In genomic region chr11:74870485-74870884, GRCh38 we compare ENCODE assay signal across 8 cellular contexts.
A peak's percentile ranks its signal among the peaks of the same experiment; 100 is the strongest.
DNase-seq lines count a peak whose midpoint lies in the region; ATAC-seq and TF ChIP-seq lines count a peak whose summit lies in the region.

No MANE protein-coding gene starts in this region.

- no peak overlapping the region for H2BK120ac ChIP-seq in neuronal stem cell (ENCODE audit: low read depth, low read length)

- ATAC-seq in stimulated activated effector memory CD8-positive, alpha-beta T cell treated with anti-CD3 and anti-CD28 coated beads, Interleukin-12 subunit alpha, Interleukin-12 subunit beta, amount 100 ng/mL, for 72 hours: no peak

- H3K27ac ChIP-seq in neuronal stem cell (replicated peaks; ENCODE audit: low read length): no peak overlapping the region

- no peak overlapping the region for H3K18ac ChIP-seq in neuronal stem cell (ENCODE audit: low read length)

- peaks cover 0 to 2% (median 0%) of the 10 kb centered on the region in 3 experiments for H3K27me3 ChIP-seq in neuronal stem cell (ENCODE audit: control insufficient read depth in 3 of 3, insufficient read depth in 3 of 3, low read depth in 1 of 3, low read length in 3 of 3)

- no peak overlapping the region for H2BK5ac ChIP-seq in neuronal stem cell (ENCODE audit: low read length)

- POLR2A ChIA-PET in activated CD4-positive, alpha-beta T cell treated with anti-CD3 and anti-CD28 coated beads, Interleukin-2, amount 10 ng/mL, durations not matched to agents 7 days and 5 days (lab: Charles Lee): no interaction called here

- no peak overlapping the region for H3K4ac ChIP-seq in neuronal stem cell (ENCODE audit: low read length)

- H3K27ac Mint-ChIP-seq in activated CD4-positive, alpha-beta T cell treated with anti-CD3 and anti-CD28 coated beads, Interleukin-2, amount 10 ng/mL, durations not matched to agents 7 days and 5 days: no peak overlapping the region
- H3K27ac Mint-ChIP-seq in activated naive CD8-positive, alpha-beta T cell treated with anti-CD3 and anti-CD28 coated beads for 36 hours: no peak overlapping the region
- no peak overlapping the region for H3K27ac Mint-ChIP-seq in stimulated activated effector memory CD8-positive, alpha-beta T cell treated with anti-CD3 and anti-CD28 coated beads, Interleukin-12 subunit alpha, Interleukin-12 subunit beta, amount 100 ng/mL, for 72 hours

- peak; percentile 16 for DNase-seq in activated CD4-positive, alpha-beta T cell treated with anti-CD3 and anti-CD28 coated beads, Interleukin-2, amount 10 ng/mL, durations not matched to agents 7 days and 5 days
- DNase-seq in activated CD4-positive, alpha-beta T cell treated with anti-CD3 and anti-CD28 coated beads, Interleukin-2, amount 50 U/mL, for 1 hour: no peak
- DNase-seq in LHCN-M2 (ENCODE audit: low read depth): peak; percentile 34
- peak; percentile 69 to 81 for DNase-seq in cardiac fibroblast (ENCODE audit: low read depth in 2 of 2)
- DNase-seq in stromal cell of bone marrow (ENCODE audit: low read depth): peak; percentile 5
- no peak for DNase-seq in activated naive CD8-positive, alpha-beta T cell treated with anti-CD3 and anti-CD28 coated beads for 36 hours
- DNase-seq in neuronal stem cell (ENCODE audit: low spot score): no peak
- no peak for DNase-seq in stimulated activated effector memory CD8-positive, alpha-beta T cell treated with anti-CD3 and anti-CD28 coated beads, Interleukin-12 subunit alpha, Interleukin-12 subunit beta, amount 100 ng/mL, for 72 hours (ENCODE audit: low spot score in 2 of 2)

- no peak overlapping the region for H2AFZ ChIP-seq in neuronal stem cell (ENCODE audit: low read length)

- H2AK5ac ChIP-seq in neuronal stem cell (ENCODE audit: low read depth, low read length): no peak overlapping the region

- no peak overlapping the region for H4K8ac ChIP-seq in neuronal stem cell (ENCODE audit: low read depth, low read length)

- H3K23ac ChIP-seq in neuronal stem cell (ENCODE audit: low read depth, low read length, poor library complexity): no peak overlapping the region

- H3K4me3 ChIP-seq in cardiac fibroblast (replicated peaks in 1 of 2; ENCODE audit: low read depth in 2 of 2, low read length in 2 of 2): no peak overlapping the region
- H3K4me3 ChIP-seq in neuronal stem cell (ENCODE audit: low read length in 2 of 2): no peak overlapping the region

- no peak overlapping the region for H3K14ac ChIP-seq in neuronal stem cell (ENCODE audit: low read length)

- peaks cover 3 to 40% of the 10 kb centered on the region in 2 donors for H3K36me3 ChIP-seq in neuronal stem cell (replicated peaks in 1 of 2; ENCODE audit: control insufficient read depth in 2 of 2, insufficient read depth in 2 of 2, low read length in 2 of 2)

- peak; percentile 56 for TF ChIP-seq CTCF in cardiac fibroblast (IDR thresholded peaks at IDR 0.05; ENCODE audit: low read depth, low read length)

- no peak overlapping the region for H3K4me3 Mint-ChIP-seq in activated CD4-positive, alpha-beta T cell treated with anti-CD3 and anti-CD28 coated beads, Interleukin-2, amount 10 ng/mL, durations not matched to agents 7 days and 5 days
- no peak overlapping the region for H3K4me3 Mint-ChIP-seq in activated naive CD8-positive, alpha-beta T cell treated with anti-CD3 and anti-CD28 coated beads for 36 hours
- no peak overlapping the region for H3K4me3 Mint-ChIP-seq in stimulated activated effector memory CD8-positive, alpha-beta T cell treated with anti-CD3 and anti-CD28 coated beads, Interleukin-12 subunit alpha, Interleukin-12 subunit beta, amount 100 ng/mL, for 72 hours

- no peaks in the 10 kb centered on the region for H3K27me3 Mint-ChIP-seq in activated CD4-positive, alpha-beta T cell treated with anti-CD3 and anti-CD28 coated beads, Interleukin-2, amount 10 ng/mL, durations not matched to agents 7 days and 5 days
- H3K27me3 Mint-ChIP-seq in activated naive CD8-positive, alpha-beta T cell treated with anti-CD3 and anti-CD28 coated beads for 36 hours: no peaks in the 10 kb centered on the region

- no peaks in the 10 kb centered on the region for H3K4me1 Mint-ChIP-seq in activated CD4-positive, alpha-beta T cell treated with anti-CD3 and anti-CD28 coated beads, Interleukin-2, amount 10 ng/mL, durations not matched to agents 7 days and 5 days
- no peaks in the 10 kb centered on the region for H3K4me1 Mint-ChIP-seq in activated naive CD8-positive, alpha-beta T cell treated with anti-CD3 and anti-CD28 coated beads for 36 hours
- no peaks in the 10 kb centered on the region for H3K4me1 Mint-ChIP-seq in stimulated activated effector memory CD8-positive, alpha-beta T cell treated with anti-CD3 and anti-CD28 coated beads, Interleukin-12 subunit alpha, Interleukin-12 subunit beta, amount 100 ng/mL, for 72 hours

- no peak overlapping the region for H2BK15ac ChIP-seq in neuronal stem cell (ENCODE audit: low read length)

- H3K4me1 ChIP-seq in neuronal stem cell (ENCODE audit: control insufficient read depth in 2 of 2, insufficient read depth in 1 of 2, low read depth in 1 of 2, low read length in 2 of 2): no peaks in the 10 kb centered on the region

- no peak overlapping the region for H3K4me2 ChIP-seq in neuronal stem cell (ENCODE audit: insufficient read depth, low read length, poor library complexity, severe bottlenecking)

- CTCF ChIA-PET in activated CD4-positive, alpha-beta T cell treated with anti-CD3 and anti-CD28 coated beads, Interleukin-2, amount 10 ng/mL, durations not matched to agents 7 days and 5 days (lab: Charles Lee): no interaction called here

- H3K9me3 Mint-ChIP-seq in activated CD4-positive, alpha-beta T cell treated with anti-CD3 and anti-CD28 coated beads, Interleukin-2, amount 10 ng/mL, durations not matched to agents 7 days and 5 days: peaks cover 71% of the 10 kb centered on the region
- H3K9me3 Mint-ChIP-seq in activated naive CD8-positive, alpha-beta T cell treated with anti-CD3 and anti-CD28 coated beads for 36 hours: peaks cover 70% of the 10 kb centered on the region
- H3K9me3 Mint-ChIP-seq in stimulated activated effector memory CD8-positive, alpha-beta T cell treated with anti-CD3 and anti-CD28 coated beads, Interleukin-12 subunit alpha, Interleukin-12 subunit beta, amount 100 ng/mL, for 72 hours: peaks cover 30% of the 10 kb centered on the region

- H3K79me1 ChIP-seq in neuronal stem cell (ENCODE audit: low read depth, low read length): no peaks in the 10 kb centered on the region

- H3K9ac ChIP-seq in neuronal stem cell (ENCODE audit: low read depth, low read length, poor library complexity): no peak overlapping the region

- peaks cover 71% of the 10 kb centered on the region for H3K36me3 Mint-ChIP-seq in activated CD4-positive, alpha-beta T cell treated with anti-CD3 and anti-CD28 coated beads, Interleukin-2, amount 10 ng/mL, durations not matched to agents 7 days and 5 days (ENCODE audit: low read depth)
- H3K36me3 Mint-ChIP-seq in activated naive CD8-positive, alpha-beta T cell treated with anti-CD3 and anti-CD28 coated beads for 36 hours: peaks cover 97% of the 10 kb centered on the region
- peaks cover 21% of the 10 kb centered on the region for H3K36me3 Mint-ChIP-seq in stimulated activated effector memory CD8-positive, alpha-beta T cell treated with anti-CD3 and anti-CD28 coated beads, Interleukin-12 subunit alpha, Interleukin-12 subunit beta, amount 100 ng/mL, for 72 hours

- H3K9me3 ChIP-seq in neuronal stem cell (replicated peaks in 1 of 2; ENCODE audit: control insufficient read depth in 2 of 2, insufficient read depth in 1 of 2, low read depth in 1 of 2, low read length in 2 of 2): peaks cover 28 to 78% of the 10 kb centered on the region in 2 donors

- H4K91ac ChIP-seq in neuronal stem cell (ENCODE audit: low read depth, low read length, poor library complexity): no peak overlapping the region

- H2BK12ac ChIP-seq in neuronal stem cell (ENCODE audit: low read length): no peak overlapping the region

- WGBS in neuronal stem cell (ENCODE audit: extremely low coverage in 2 of 2, insufficient read length in 2 of 2, insufficient replicate concordance in 1 of 2), 2 donors: no CpG with 5 or more reads among the region's 1 CpG

Comparison
In these comparisons a context has a peak if more than half of its experiments do, and no peak if none do; other contexts are left out.
1. DNase-seq: peak in activated CD4-positive, alpha-beta T cell treated with anti-CD3 and anti-CD28 coated beads, Interleukin-2, amount 10 ng/mL, durations not matched to agents 7 days and 5 days (single experiment), LHCN-M2 (single experiment), cardiac fibroblast (2 of 2) and stromal cell of bone marrow (single experiment); none in activated CD4-positive, alpha-beta T cell treated with anti-CD3 and anti-CD28 coated beads, Interleukin-2, amount 50 U/mL, for 1 hour (single experiment), activated naive CD8-positive, alpha-beta T cell treated with anti-CD3 and anti-CD28 coated beads for 36 hours (single experiment), neuronal stem cell (single experiment) and stimulated activated effector memory CD8-positive, alpha-beta T cell treated with anti-CD3 and anti-CD28 coated beads, Interleukin-12 subunit alpha, Interleukin-12 subunit beta, amount 100 ng/mL, for 72 hours (0 of 2).